6 cellular contexts compared by ENCODE assay signal in genomic region chr1:26112407-26112775, GRCh38. TPM values are rescaled to one million over a fixed set of nuclear protein-coding genes. Genes with fewer than 3 reads are reported as not detected.
DNase-seq lines count a peak whose midpoint lies in the region; FAIRE-seq and TF ChIP-seq lines count a peak whose summit lies in the region.

No MANE protein-coding gene starts in this region.

- H3K4me3 ChIP-seq in KMS-11 (IDR thresholded peaks at IDR 0.05; ENCODE audit: insufficient read depth, low read depth, low read length) (peak overlapping the region; percentile 63), bronchial epithelial cell (ENCODE audit: low read depth, low read length) (peak overlapping the region; percentile 96), neutrophil (ENCODE audit: low read depth in 1 of 2, low read length in 1 of 2) (peak overlapping the region; percentile 98 to 99)

- H3K4me1 ChIP-seq in KMS-11 (ENCODE audit: low read depth, poor library complexity, severe bottlenecking) (peaks cover 41% of the 10 kb centered on the region), neutrophil (ENCODE audit: control insufficient read depth in 1 of 2, insufficient read depth in 1 of 2, low read depth in 1 of 2, low read length in 1 of 2) (peaks cover 36 to 44% of the 10 kb centered on the region in 2 experiments)

- H3K9me3 ChIP-seq in neutrophil = no peaks in the 10 kb centered on the region

- H3K79me2 ChIP-seq in KMS-11 (ENCODE audit: insufficient read depth, low read depth) = peaks cover 14% of the 10 kb centered on the region; the same call in 1 of the 2 replicates

- 0 out of 2 replicates have a peak, but pooled peaks have one; percentile 37 for TF ChIP-seq POLR2A in GM12891 (IDR thresholded peaks at IDR 0.05; ENCODE audit: low read depth, low read length)

- H3K36me3 ChIP-seq in KMS-11 (ENCODE audit: insufficient read depth) (no peaks in the 10 kb centered on the region), bronchial epithelial cell (ENCODE audit: control insufficient read depth, insufficient read depth, low read length) (peaks cover 1% of the 10 kb centered on the region), neutrophil (no peaks in the 10 kb centered on the region)

- peak overlapping the region; percentile 75 for H3K4me2 ChIP-seq in KMS-11

- peak overlapping the region; percentile 88; the same call in 1 of the 2 replicates for H2AFZ ChIP-seq in KMS-11 (ENCODE audit: low read depth)

- TF ChIP-seq CTCF in KMS-11 (conservative IDR thresholded peaks at IDR 0.05; ENCODE audit: low read depth, low read length) (no peak), bronchial epithelial cell (IDR thresholded peaks at IDR 0.05; ENCODE audit: insufficient read depth, low read length, severe bottlenecking) (no peak), neutrophil (IDR thresholded peaks at IDR 0.05) (no peak)

- H3K27ac ChIP-seq in KMS-11 = peak overlapping the region; percentile 84
- H3K27ac ChIP-seq in neutrophil = peak overlapping the region; percentile 94

- FAIRE-seq in GM12891 (lab: Jason Lieb, UNC) = no peak
- no peak for FAIRE-seq in bronchial epithelial cell (lab: Jason Lieb, UNC)

- H3K9ac ChIP-seq in KMS-11 = peak overlapping the region; percentile 66

- H3K27me3 ChIP-seq in KMS-11 (ENCODE audit: insufficient read depth, low read depth) (no peaks in the 10 kb centered on the region), bronchial epithelial cell (ENCODE audit: control insufficient read depth, insufficient read depth, low read length) (no peaks in the 10 kb centered on the region), neutrophil (no peaks in the 10 kb centered on the region)

- no peaks in the 10 kb centered on the region for H4K20me1 ChIP-seq in KMS-11 (ENCODE audit: insufficient read depth)

- no peak for DNase-seq in GM12891 (ENCODE audit: insufficient read length, low spot score)
- DNase-seq in bronchial epithelial cell (ENCODE audit: low read depth) = no peak
- no peak for DNase-seq in NCI-H446 (lab: John Stamatoyannopoulos, UW)
- DNase-seq in anterior cingulate cortex (lab: John Stamatoyannopoulos, UW) = no peak

TF ChIP-seq in GM12891, 5 proteins besides CTCF, POLR2A, EP300 and RAD21:
- TF ChIP-seq PAX5 (IDR thresholded peaks at IDR 0.05; ENCODE audit: insufficient read depth, low read length, severe bottlenecking) (no peak), SPI1 (IDR thresholded peaks at IDR 0.05; ENCODE audit: low read depth, low read length) (peak; percentile 93), POU2F2 (IDR thresholded peaks at IDR 0.05; ENCODE audit: low read depth, low read length) (no peak)

RNA-seq across cellular contexts. Expression of gene PDIK1L, which starts 0.8 kb away (rescaled TPM):
- polyA plus RNA-seq in GM12891 (2012; ENCODE audit: low read depth, missing spikeins) = 2.7 TPM
- total RNA-seq in bronchial epithelial cell = 8.4 and 8.7 TPM in 2 replicates

RNA-seq across cellular contexts. Expression of gene TRIM63, which starts 45.0 kb away (rescaled TPM):
- not detected for polyA plus RNA-seq in GM12891 (2012; ENCODE audit: low read depth, missing spikeins)
- 0.13 TPM in 1 of 2 replicates, not detected in the other for total RNA-seq in bronchial epithelial cell

RNA-seq across cellular contexts. Expression of gene FAM110D, which starts 46.5 kb away (rescaled TPM):
- polyA plus RNA-seq in GM12891 (2012; ENCODE audit: low read depth, missing spikeins) = not detected
- not detected in 2 replicates for total RNA-seq in bronchial epithelial cell

RNA-seq across cellular contexts. Expression of gene C1orf232, which starts 56.4 kb away (rescaled TPM):
- not detected for polyA plus RNA-seq in GM12891 (2012; ENCODE audit: low read depth, missing spikeins)
- total RNA-seq in bronchial epithelial cell = not detected in 2 replicates

RNA-seq across cellular contexts. Expression of gene ZNF593, which starts 57.3 kb away (rescaled TPM):
- polyA plus RNA-seq in GM12891 (2012; ENCODE audit: low read depth, missing spikeins) = 48.3 TPM
- 53.0 and 66.9 TPM in 2 replicates for total RNA-seq in bronchial epithelial cell
